In the genomic region with DNA sequence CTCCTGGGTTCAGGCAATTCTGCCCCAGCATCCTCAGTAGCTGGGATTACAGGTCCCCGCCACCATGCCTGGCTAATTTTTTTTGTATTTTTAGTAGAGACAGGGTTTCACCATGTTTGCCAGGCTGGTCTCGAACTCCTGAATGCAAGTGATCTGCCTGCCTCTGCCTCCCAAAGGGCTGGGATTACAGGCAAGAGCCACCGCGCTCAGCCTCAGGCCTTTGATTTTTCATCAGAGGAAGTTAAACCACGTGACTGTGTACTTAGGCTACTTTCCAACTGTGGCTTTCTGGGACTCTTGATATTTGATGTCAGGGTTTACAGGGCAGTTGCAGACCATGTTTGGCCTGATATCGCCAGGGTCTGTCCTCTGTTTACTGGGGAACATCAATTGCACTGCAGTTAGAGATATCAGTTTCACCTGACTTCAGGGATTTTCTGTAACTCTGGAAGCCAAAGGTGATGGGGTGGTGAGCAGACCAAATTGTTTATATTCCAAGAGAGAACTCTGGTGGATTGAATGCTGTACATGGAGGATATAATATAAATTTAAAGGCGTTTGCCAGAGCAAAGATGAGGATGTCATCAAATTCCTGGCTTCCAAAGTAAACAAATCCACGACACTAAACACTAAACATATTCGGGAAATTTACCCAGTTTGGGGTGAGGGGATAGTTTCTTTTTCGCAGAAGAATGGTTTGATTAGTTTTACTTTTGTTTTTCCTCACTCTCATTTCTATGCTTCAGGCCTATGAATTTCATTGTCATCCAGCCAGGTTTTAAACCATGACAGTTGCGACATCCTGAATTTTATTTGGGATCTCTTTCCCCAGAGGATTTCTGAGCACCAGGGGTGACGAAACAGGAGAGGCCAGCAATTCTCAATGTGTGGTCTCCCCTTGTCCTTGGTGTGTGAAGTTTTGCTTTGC, we compare ENCODE assay signal across 8 cellular contexts. TPM values are rescaled to one million over a fixed set of nuclear protein-coding genes. Genes with fewer than 3 reads are reported as not detected.
DNase-seq lines count a peak whose midpoint lies in the region; ATAC-seq and TF ChIP-seq lines count a peak whose summit lies in the region.

No MANE protein-coding gene starts in this region.

- DNase-seq in NCI-H345 (lab: John Stamatoyannopoulos, UW) (peak; percentile 12), NCI-H345 treated with DMSO at 0.1 percent for 48 hours (lab: John Stamatoyannopoulos, UW; ENCODE audit: unreplicated experiment) (no peak), NOMO-1 treated with dmso at 0.1 percent for 144 hours (lab: John Stamatoyannopoulos, UW; ENCODE audit: unreplicated experiment) (peak; percentile 1), dermis blood vessel endothelial cell (peak; percentile 58), natural killer cell (no peak), Caco-2 (no peak)

- CTCF ChIA-PET in Caco-2 (lab: Charles Lee): no interaction called here

- POLR2A ChIA-PET in Caco-2 (lab: Charles Lee): no interaction called here

- peak overlapping the region; percentile 79 to 88 for H3K27ac Mint-ChIP-seq in natural killer cell
- H3K27ac Mint-ChIP-seq in Caco-2 (ENCODE audit: unreplicated experiment): no peak overlapping the region

- BruUV-seq in Caco-2 (replicated peaks; lab: Mats Ljungman, UMichigan): no TSS peak

- H3K4me1 ChIP-seq in Caco-2: peaks cover 11% of the 10 kb centered on the region

- H3K4me3 ChIP-seq in Caco-2 (ENCODE audit: low read depth, low read length): no peak overlapping the region

- no peaks in the 10 kb centered on the region for H3K9me3 ChIP-seq in Caco-2

- peaks cover 3% of the 10 kb centered on the region for H3K36me3 ChIP-seq in Caco-2 (ENCODE audit: control insufficient read depth, insufficient read depth, low read length)

- H3K4me1 Mint-ChIP-seq in natural killer cell (peaks cover 56 to 69% of the 10 kb centered on the region in 2 donors), Caco-2 (ENCODE audit: low read depth, unreplicated experiment) (peaks cover 20% of the 10 kb centered on the region)

- H3K9me3 Mint-ChIP-seq in natural killer cell (no peaks in the 10 kb centered on the region), Caco-2 (ENCODE audit: unreplicated experiment) (no peaks in the 10 kb centered on the region)

- no peak for TF ChIP-seq CTCF in natural killer cell (IDR thresholded peaks at IDR 0.05)
- no peak for TF ChIP-seq CTCF in Caco-2 (IDR thresholded peaks at IDR 0.05; ENCODE audit: insufficient read depth in 1 of 2, low read depth in 1 of 2, low read length in 1 of 2, severe bottlenecking in 1 of 2, unreplicated experiment in 1 of 2)

- peak overlapping the region; percentile 1 for H3K4me3 Mint-ChIP-seq in natural killer cell
- no peak overlapping the region for H3K4me3 Mint-ChIP-seq in Caco-2 (ENCODE audit: unreplicated experiment)

- intact Hi-C loops in natural killer cell (cut with micrococcal nuclease) (no loop called here), Caco-2 (cut with micrococcal nuclease; ENCODE audit: unreplicated experiment) (no loop called here)

- H3K27me3 ChIP-seq in Caco-2 (replicated peaks; ENCODE audit: control insufficient read depth, insufficient read depth, low read length): no peaks in the 10 kb centered on the region

- H3K27me3 Mint-ChIP-seq in natural killer cell (ENCODE audit: low read depth in 2 of 2) (no peaks in the 10 kb centered on the region), Caco-2 (ENCODE audit: insufficient read depth, unreplicated experiment) (no peaks in the 10 kb centered on the region)

- ATAC-seq in natural killer cell: no peak
- ATAC-seq in GM18873 (IDR thresholded peaks at IDR 0.05; ENCODE audit: low FRiP score, unreplicated experiment): no peak
- ATAC-seq in GM21825 (IDR thresholded peaks at IDR 0.05; ENCODE audit: unreplicated experiment): no peak

- H3K36me3 Mint-ChIP-seq in natural killer cell: no peaks in the 10 kb centered on the region
- peaks cover 35% of the 10 kb centered on the region for H3K36me3 Mint-ChIP-seq in Caco-2 (ENCODE audit: insufficient read depth, unreplicated experiment)

RNA-seq across cellular contexts. Expression of a gene that starts 4.2 kb away (rescaled TPM):
- total RNA-seq in dermis blood vessel endothelial cell: 32.7 and 65.0 TPM in 2 replicates
- 100 to 1,000 TPM in 2 of 3 donors, 10 to 100 TPM in 1; 97.1 to 107 (median 101) TPM for total RNA-seq in natural killer cell
- 121 and 141 TPM in 2 replicates for total RNA-seq in Caco-2 (2022)

Comparison
In these comparisons a context has a peak if more than half of its experiments do, and no peak if none do; other contexts are left out.
1. DNase-seq: peak in NCI-H345 (single experiment), NOMO-1 treated with dmso at 0.1 percent for 144 hours (single experiment) and dermis blood vessel endothelial cell (single experiment); none in NCI-H345 treated with DMSO at 0.1 percent for 48 hours (single experiment), natural killer cell (single experiment) and Caco-2 (0 of 2).